9 cellular contexts compared by ENCODE assay signal in the genomic region with DNA sequence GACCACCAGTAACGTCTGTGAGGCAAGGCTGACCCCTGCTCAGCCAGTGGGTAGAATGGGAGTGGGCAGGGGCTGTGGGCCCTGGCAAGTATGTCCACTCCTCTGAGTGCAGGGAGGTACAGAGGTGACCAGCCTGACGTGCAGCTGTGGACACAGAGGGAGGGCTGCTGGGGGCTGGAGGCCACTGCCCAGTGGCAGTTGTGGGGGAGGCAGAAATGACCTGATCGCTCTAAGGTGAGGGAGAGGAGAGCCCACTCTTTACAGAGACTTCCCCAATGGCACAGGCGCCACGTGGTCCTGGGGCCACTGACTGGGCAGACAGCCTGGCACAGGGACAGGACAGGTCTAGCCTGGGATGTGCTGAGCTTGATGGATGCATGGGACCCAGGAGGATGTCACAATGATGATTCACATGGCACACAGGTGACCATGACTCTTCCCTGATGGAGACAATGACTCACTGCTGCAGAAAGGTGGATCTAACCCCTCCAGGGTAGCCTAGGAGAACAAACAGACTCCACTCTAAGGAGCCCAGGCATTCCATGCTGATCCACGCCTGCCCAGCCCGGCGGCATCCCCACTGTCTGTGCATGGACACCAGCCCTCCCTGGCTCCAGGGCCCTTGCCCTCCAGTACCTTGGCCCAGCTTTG. TPM values are rescaled to one million over a fixed set of nuclear protein-coding genes. Genes with fewer than 3 reads are reported as not detected.
A peak's percentile ranks its signal among the peaks of the same experiment; 100 is the strongest.
DNase-seq lines count a peak whose midpoint lies in the region; ATAC-seq, FAIRE-seq and TF ChIP-seq lines count a peak whose summit lies in the region.
"Had no signal": no experiment of that assay in that cellular context is flagged by ENCODE, and none has a peak within 500 bp of the region (broad histone marks: within the 10 kb centered on the region; RNA-seq: fewer than 3 reads in every experiment).

No MANE protein-coding gene starts in this region.

- H3K79me2 ChIP-seq in ACC112 (ENCODE audit: control insufficient read depth, insufficient read depth, low read length, unreplicated experiment) = peaks cover 91% of the 10 kb centered on the region

- no peak for ATAC-seq in GM18861 (IDR thresholded peaks at IDR 0.05; ENCODE audit: unreplicated experiment)
- no peak for ATAC-seq in GM19351 (IDR thresholded peaks at IDR 0.05; ENCODE audit: unreplicated experiment)

- H2BK15ac ChIP-seq in mesenchymal stem cell (ENCODE audit: low read depth, poor library complexity, severe bottlenecking) = no peak overlapping the region

- peak overlapping the region in 1 of 2 experiments; percentile 84 for H3K14ac ChIP-seq in mesenchymal stem cell (ENCODE audit: low read length in 2 of 2)

- H3K4me1 ChIP-seq in ACC112 (ENCODE audit: control insufficient read depth, insufficient read depth, low read length, unreplicated experiment) = peaks cover 36% of the 10 kb centered on the region
- peaks cover 51% of the 10 kb centered on the region for H3K4me1 ChIP-seq in mesenchymal stem cell (ENCODE audit: control insufficient read depth, insufficient read depth, low read depth, low read length)

- FAIRE-seq in bronchial epithelial cell (lab: Jason Lieb, UNC) = peak; percentile 50
- FAIRE-seq: G401.6 had no signal

- DNase-seq in HuH-7.5 (ENCODE audit: low spot score) = peak; percentile 55
- peak; percentile 92 for DNase-seq in bronchial epithelial cell (ENCODE audit: low read depth)
- peak; percentile 65 for DNase-seq in mesenchymal stem cell
- DNase-seq in amniotic stem cell (lab: John Stamatoyannopoulos, UW) = no peak
- DNase-seq in NCI-H2029 (lab: John Stamatoyannopoulos, UW) = no peak

- H2AFZ ChIP-seq in ACC112 (ENCODE audit: low read length, unreplicated experiment) (no peak overlapping the region), mesenchymal stem cell (ENCODE audit: low read depth, low read length) (no peak overlapping the region)

- H3K27ac ChIP-seq in ACC112 (ENCODE audit: low read depth, low read length) (peak overlapping the region; percentile 85), mesenchymal stem cell (ENCODE audit: low read length, poor library complexity, severe bottlenecking) (no peak overlapping the region)

- no peak overlapping the region for H3K4me3 ChIP-seq in ACC112 (ENCODE audit: low read depth, low read length)
- H3K4me3 ChIP-seq in bronchial epithelial cell (ENCODE audit: low read depth, low read length) = no peak overlapping the region
- no peak overlapping the region for H3K4me3 ChIP-seq in mesenchymal stem cell (ENCODE audit: insufficient read depth in 1 of 2, low read depth in 1 of 2, low read length in 2 of 2)

- TF ChIP-seq CTCF in bronchial epithelial cell (IDR thresholded peaks at IDR 0.05; ENCODE audit: insufficient read depth, low read length, severe bottlenecking) = no peak

- peak overlapping the region in 1 of 2 experiments; percentile 26 for H3K18ac ChIP-seq in mesenchymal stem cell (ENCODE audit: low read depth in 1 of 2, low read length in 2 of 2)

- no peak overlapping the region for H4K8ac ChIP-seq in mesenchymal stem cell (ENCODE audit: low read length)

- H3K4me2 ChIP-seq in mesenchymal stem cell (ENCODE audit: low read length, poor library complexity, severe bottlenecking) = no peak overlapping the region

- H2BK12ac ChIP-seq in mesenchymal stem cell (ENCODE audit: low read length in 2 of 2) = peak overlapping the region in 1 of 2 experiments; percentile 57

- H3K9ac ChIP-seq in mesenchymal stem cell (ENCODE audit: low read length) = peak overlapping the region; percentile 81

- H2BK120ac ChIP-seq in mesenchymal stem cell (ENCODE audit: low read depth, low read length) = no peak overlapping the region

- no peak overlapping the region for H4K91ac ChIP-seq in mesenchymal stem cell (ENCODE audit: low read length)

- H3K27me3 ChIP-seq in ACC112 (ENCODE audit: insufficient read depth, low read length) (no peaks in the 10 kb centered on the region), bronchial epithelial cell (ENCODE audit: control insufficient read depth, insufficient read depth, low read length) (no peaks in the 10 kb centered on the region), mesenchymal stem cell (ENCODE audit: control insufficient read depth in 1 of 2, insufficient read depth in 1 of 2, low read length in 2 of 2) (no peaks in the 10 kb centered on the region)

- H2AK5ac ChIP-seq in mesenchymal stem cell (ENCODE audit: low read length, severe bottlenecking) = no peak overlapping the region

- WGBS in mesenchymal stem cell = 63% methylated on average over 8 of the region's 8 CpGs

- H3K23ac ChIP-seq in mesenchymal stem cell (ENCODE audit: low read length in 2 of 2) = no peak overlapping the region

- no peaks in the 10 kb centered on the region for H3K9me3 ChIP-seq in mesenchymal stem cell (ENCODE audit: control insufficient read depth, low read length)

- H2BK5ac ChIP-seq in mesenchymal stem cell (ENCODE audit: low read depth, low read length, poor library complexity, severe bottlenecking) = no peak overlapping the region

- peaks cover 51% of the 10 kb centered on the region for H3K79me1 ChIP-seq in mesenchymal stem cell (replicated peaks; ENCODE audit: low read length, poor library complexity, severe bottlenecking)

- H3K4ac ChIP-seq in mesenchymal stem cell (ENCODE audit: low read depth in 1 of 2, low read length in 2 of 2) = no peak overlapping the region

- H3K36me3 ChIP-seq in ACC112 (ENCODE audit: insufficient read depth, low read length) (peaks cover 4% of the 10 kb centered on the region; the same call in 1 of the 2 replicates), bronchial epithelial cell (ENCODE audit: control insufficient read depth, insufficient read depth, low read length) (peaks cover 12% of the 10 kb centered on the region), mesenchymal stem cell (ENCODE audit: control insufficient read depth in 1 of 2, insufficient read depth in 2 of 2, low read depth in 1 of 2, low read length in 2 of 2) (peaks cover 47 to 65% of the 10 kb centered on the region in 2 experiments)

RNA-seq across cellular contexts. Expression of a gene that starts 7.7 kb away (rescaled TPM):
- total RNA-seq in bronchial epithelial cell = 18.8 and 25.3 TPM in 2 replicates
- polyA plus RNA-seq in mesenchymal stem cell (2013, experiment 1 of 2) = 32.9 TPM
- polyA plus RNA-seq in mesenchymal stem cell (2013, experiment 2 of 2) = 33.5 TPM

Comparison
In these comparisons a context has a peak if more than half of its experiments do, and no peak if none do; other contexts are left out.
1. DNase-seq: peak in HuH-7.5 (single experiment), bronchial epithelial cell (single experiment) and mesenchymal stem cell (single experiment); none in amniotic stem cell (single experiment) and NCI-H2029 (single experiment).